In genomic region chr7:101922631-101923275, GRCh38 we compare ENCODE assay signal across 14 cellular contexts.
DNase-seq lines count a peak whose midpoint lies in the region; ATAC-seq and TF ChIP-seq lines count a peak whose summit lies in the region.
"Had no signal": no experiment of that assay in that cellular context is flagged by ENCODE, and none has a peak within 500 bp of the region (broad histone marks: within the 10 kb centered on the region; RNA-seq: fewer than 3 reads in every experiment).

No MANE protein-coding gene starts in this region.

- peak overlapping the region; percentile 71 for H3K27ac Mint-ChIP-seq in activated T-helper 17 cell treated with anti-CD3 and anti-CD28 coated beads, Interleukin-2, amount 50 U/mL, for 72 hours
- no peak overlapping the region for H3K27ac Mint-ChIP-seq in activated naive CD4-positive, alpha-beta T cell treated with anti-CD3 and anti-CD28 coated beads for 36 hours

- no peaks in the 10 kb centered on the region for H3K9me3 Mint-ChIP-seq in activated T-helper 17 cell treated with anti-CD3 and anti-CD28 coated beads, Interleukin-2, amount 50 U/mL, for 72 hours
- no peaks in the 10 kb centered on the region for H3K9me3 Mint-ChIP-seq in activated naive CD4-positive, alpha-beta T cell treated with anti-CD3 and anti-CD28 coated beads for 36 hours

- no peak overlapping the region for H3K4me3 ChIP-seq in BLaER1 treated with 17β-estradiol and CSF1 and Interleukin-3, amounts not matched to agents 10 nM and 100 nM
- no peak overlapping the region for H3K4me3 ChIP-seq in right atrium auricular region
- no peak overlapping the region for H3K4me3 ChIP-seq in rectal smooth muscle tissue (ENCODE audit: low read length)
- no peak overlapping the region for H3K4me3 ChIP-seq in mammary epithelial cell (replicated peaks in 1 of 3; ENCODE audit: insufficient read depth in 1 of 3, low read depth in 2 of 3, low read length in 3 of 3)

- no peak overlapping the region for H2AFZ ChIP-seq in mammary epithelial cell (ENCODE audit: low read depth, low read length)

- peaks cover 20 to 81% (median 57%) of the 10 kb centered on the region in 11 experiments; a peak in 20 of 22 replicates for H4K20me1 ChIP-seq in BLaER1 treated with 17β-estradiol and CSF1 and Interleukin-3, amounts not matched to agents 10 nM and 100 nM
- H4K20me1 ChIP-seq in mammary epithelial cell (ENCODE audit: insufficient read depth, low read length) = no peaks in the 10 kb centered on the region

- no peaks in the 10 kb centered on the region for H3K9me3 ChIP-seq in BLaER1 treated with 17β-estradiol and CSF1 and Interleukin-3, amounts not matched to agents 10 nM and 100 nM (replicated peaks in 1 of 11)
- H3K9me3 ChIP-seq in right atrium auricular region (no peaks in the 10 kb centered on the region), mammary epithelial cell (replicated peaks; ENCODE audit: insufficient read depth, low read length) (no peaks in the 10 kb centered on the region)

- H3K4me1 Mint-ChIP-seq in activated T-helper 17 cell treated with anti-CD3 and anti-CD28 coated beads, Interleukin-2, amount 50 U/mL, for 72 hours = peaks cover 6% of the 10 kb centered on the region
- H3K4me1 Mint-ChIP-seq in activated naive CD4-positive, alpha-beta T cell treated with anti-CD3 and anti-CD28 coated beads for 36 hours (ENCODE audit: low read depth) = peaks cover 5% of the 10 kb centered on the region

- H3K4me1 ChIP-seq in BLaER1 treated with 17β-estradiol and CSF1 and Interleukin-3, amounts not matched to agents 10 nM and 100 nM = peaks cover 47 to 73% (median 60%) of the 10 kb centered on the region in 10 experiments
- H3K4me1 ChIP-seq in right atrium auricular region = peaks cover 0 to 31% of the 10 kb centered on the region in 2 donors
- H3K4me1 ChIP-seq in rectal smooth muscle tissue (ENCODE audit: control insufficient read depth, insufficient read depth, low read length) = peaks cover 16% of the 10 kb centered on the region
- H3K4me1 ChIP-seq in mammary epithelial cell (ENCODE audit: insufficient read depth, low read length) = no peaks in the 10 kb centered on the region

- no peaks in the 10 kb centered on the region for H3K27me3 ChIP-seq in BLaER1 treated with 17β-estradiol and CSF1 and Interleukin-3, amounts not matched to agents 10 nM and 100 nM
- H3K27me3 ChIP-seq in right atrium auricular region (no peaks in the 10 kb centered on the region), rectal smooth muscle tissue (ENCODE audit: control insufficient read depth, insufficient read depth, low read length) (no peaks in the 10 kb centered on the region), mammary epithelial cell (ENCODE audit: insufficient read depth, low read length) (no peaks in the 10 kb centered on the region)

- H3K27me3 Mint-ChIP-seq in activated T-helper 17 cell treated with anti-CD3 and anti-CD28 coated beads, Interleukin-2, amount 50 U/mL, for 72 hours = no peaks in the 10 kb centered on the region
- H3K27me3 Mint-ChIP-seq in activated naive CD4-positive, alpha-beta T cell treated with anti-CD3 and anti-CD28 coated beads for 36 hours (ENCODE audit: low read depth) = no peaks in the 10 kb centered on the region

- intact Hi-C loops in activated naive CD4-positive, alpha-beta T cell treated with anti-CD3 and anti-CD28 coated beads for 36 hours (cut with micrococcal nuclease) = no loop called here
- intact Hi-C loops in mammary epithelial cell (cut with micrococcal nuclease) = no loop called here

- in situ Hi-C loops in mammary epithelial cell (cut with MboI; ENCODE audit: low sequenced_read_pairs in 2 of 2) = no loop called here

- peaks cover 2% of the 10 kb centered on the region for H3K36me3 Mint-ChIP-seq in activated T-helper 17 cell treated with anti-CD3 and anti-CD28 coated beads, Interleukin-2, amount 50 U/mL, for 72 hours (ENCODE audit: low read depth)
- H3K36me3 Mint-ChIP-seq in activated naive CD4-positive, alpha-beta T cell treated with anti-CD3 and anti-CD28 coated beads for 36 hours (ENCODE audit: low read depth) = peaks cover 8% of the 10 kb centered on the region

- TF ChIP-seq CTCF in right atrium auricular region (IDR thresholded peaks at IDR 0.05) (no peak), mammary epithelial cell (conservative IDR thresholded peaks at IDR 0.05 in 1 of 2, IDR thresholded peaks at IDR 0.05 in 1 of 2; ENCODE audit: extremely low read depth in 1 of 2, insufficient read depth in 1 of 2, low read depth in 1 of 2, low read length in 2 of 2) (no peak)

- H3K36me3 ChIP-seq in BLaER1 treated with 17β-estradiol and CSF1 and Interleukin-3, amounts not matched to agents 10 nM and 100 nM = peaks cover 22 to 80% (median 69%) of the 10 kb centered on the region in 11 experiments
- peaks cover 3% of the 10 kb centered on the region for H3K36me3 ChIP-seq in right atrium auricular region
- H3K36me3 ChIP-seq in rectal smooth muscle tissue (ENCODE audit: control insufficient read depth, insufficient read depth, low read length) = no peaks in the 10 kb centered on the region
- H3K36me3 ChIP-seq in mammary epithelial cell (ENCODE audit: insufficient read depth, low read length) = no peaks in the 10 kb centered on the region

- ATAC-seq in activated T-helper 17 cell treated with anti-CD3 and anti-CD28 coated beads, Interleukin-2, amount 50 U/mL, for 72 hours (replicated peaks) = no peak

- 98% methylated on average over 13 of the region's 16 CpGs for WGBS in mammary epithelial cell (ENCODE audit: low coverage, missing lambda C conversion rate)

- H3K4me2 ChIP-seq in BLaER1 treated with 17β-estradiol and CSF1 and Interleukin-3, amounts not matched to agents 10 nM and 100 nM = peak overlapping the region in 6 of 11 experiments; percentile 11 to 67 (median 56); a peak in 6 of 22 replicates
- H3K4me2 ChIP-seq in mammary epithelial cell (ENCODE audit: insufficient read depth, low read depth, low read length) = no peak overlapping the region

- dilution Hi-C loops in mammary epithelial cell (cut with HindIII; ENCODE audit: low sequenced_read_pairs) = no loop called here

- DNase-seq in right atrium auricular region (ENCODE audit: low spot score) = no peak
- DNase-seq in cerebellar cortex (ENCODE audit: low spot score) = no peak
- DNase-seq in activated naive CD4-positive, alpha-beta T cell treated with anti-CD3 and anti-CD28 coated beads for 36 hours = no peak
- DNase-seq in mammary epithelial cell = no peak
- no peak for DNase-seq in activated effector memory CD4-positive, alpha-beta T cell treated with anti-CD3 and anti-CD28 coated beads, Interleukin-2, amount 50 U/mL, for 16 hours
- DNase-seq: ACHN; activated CD8-positive, alpha-beta memory T cell treated with anti-CD3 and anti-CD28 coated beads for 24 hours; effector CD4-positive, alpha-beta T cell; NCI-H1694 treated with DMSO at 0.1 percent for 48 hours; NCI-H510A; stimulated activated CD4-positive, alpha-beta T cell treated with anti-CD3 and anti-CD28 coated beads, Interleukin-15, amount 100 ng/mL, for 24 hours had no signal

- peaks cover 14% of the 10 kb centered on the region for H3K79me2 ChIP-seq in mammary epithelial cell (ENCODE audit: insufficient read depth, low read length)

- peak overlapping the region in 4 of 11 experiments; percentile 20 to 49 (median 28); a peak in 2 of 22 replicates for H3K27ac ChIP-seq in BLaER1 treated with 17β-estradiol and CSF1 and Interleukin-3, amounts not matched to agents 10 nM and 100 nM
- H3K27ac ChIP-seq in right atrium auricular region (peak overlapping the region; percentile 80 to 89), rectal smooth muscle tissue (ENCODE audit: low read depth, low read length) (peak overlapping the region; percentile 79), mammary epithelial cell (ENCODE audit: insufficient read depth, low read depth, low read length) (no peak overlapping the region)

- CTCF ChIA-PET in activated naive CD4-positive, alpha-beta T cell treated with anti-CD3 and anti-CD28 coated beads for 36 hours (lab: Charles Lee) = no interaction called here
- CTCF ChIA-PET in mammary epithelial cell (lab: Charles Lee; ENCODE audit: low non-redundant PET) = no interaction called here

- BruUV-seq in mammary epithelial cell (replicated peaks; lab: Mats Ljungman, UMichigan) = no TSS peak

- no peak overlapping the region for H3K4me3 Mint-ChIP-seq in activated T-helper 17 cell treated with anti-CD3 and anti-CD28 coated beads, Interleukin-2, amount 50 U/mL, for 72 hours
- no peak overlapping the region for H3K4me3 Mint-ChIP-seq in activated naive CD4-positive, alpha-beta T cell treated with anti-CD3 and anti-CD28 coated beads for 36 hours

- H3K9ac ChIP-seq in BLaER1 treated with 17β-estradiol and CSF1 and Interleukin-3, amounts not matched to agents 10 nM and 100 nM = peak overlapping the region in 2 of 11 experiments; percentile 10 to 11; a peak in 2 of 22 replicates
- H3K9ac ChIP-seq in rectal smooth muscle tissue (ENCODE audit: low read length) (no peak overlapping the region), mammary epithelial cell (ENCODE audit: insufficient read depth, low read length) (no peak overlapping the region)
